Comparison of ENCODE assay signal across 13 cellular contexts in genomic region chr1:3745590-3746381, GRCh38. TPM values are rescaled to one million over a fixed set of nuclear protein-coding genes. Genes with fewer than 3 reads are reported as not detected.
A peak's percentile ranks its signal among the peaks of the same experiment; 100 is the strongest.
DNase-seq lines count a peak whose midpoint lies in the region; ATAC-seq and TF ChIP-seq lines count a peak whose summit lies in the region.
"Had no signal": no experiment of that assay in that cellular context is flagged by ENCODE, and none has a peak within 500 bp of the region (broad histone marks: within the 10 kb centered on the region; RNA-seq: fewer than 3 reads in every experiment).

No MANE protein-coding gene starts in this region.

- peaks cover 37% of the 10 kb centered on the region for H3K4me1 Mint-ChIP-seq in CD14-positive monocyte
- H3K4me1 Mint-ChIP-seq in naive thymus-derived CD8-positive, alpha-beta T cell: peaks cover 18 to 44% (median 35%) of the 10 kb centered on the region in 4 donors

- H3K36me3 Mint-ChIP-seq in CD14-positive monocyte: peaks cover 11 to 18% of the 10 kb centered on the region in 2 donors
- peaks cover 0 to 25% (median 4%) of the 10 kb centered on the region in 3 donors for H3K36me3 Mint-ChIP-seq in naive thymus-derived CD8-positive, alpha-beta T cell

- peaks cover 0 to 2% (median 0%) of the 10 kb centered on the region in 7 donors for H3K9me3 Mint-ChIP-seq in CD14-positive monocyte
- H3K9me3 Mint-ChIP-seq in naive thymus-derived CD8-positive, alpha-beta T cell: peaks cover 0 to 3% (median 0%) of the 10 kb centered on the region in 9 donors

- no peak for ATAC-seq in naive thymus-derived CD8-positive, alpha-beta T cell
- ATAC-seq in GM21737 (IDR thresholded peaks at IDR 0.05; ENCODE audit: unreplicated experiment): no peak

- peaks cover 18% of the 10 kb centered on the region; the same call in 1 of the 2 replicates for H3K36me3 ChIP-seq in OCI-LY1 (ENCODE audit: insufficient read depth, low read length)
- H3K36me3 ChIP-seq in ectodermal cell (ENCODE audit: control insufficient read depth, insufficient read depth, low read length): peaks cover 15% of the 10 kb centered on the region
- peaks cover 15% of the 10 kb centered on the region for H3K36me3 ChIP-seq in effector memory CD4-positive, alpha-beta T cell (ENCODE audit: control insufficient read depth, insufficient read depth, low read length)

- TF ChIP-seq CTCF in CD14-positive monocyte (IDR thresholded peaks at IDR 0.05): no peak
- no peak for TF ChIP-seq CTCF in OCI-LY1 (IDR thresholded peaks at IDR 0.05; ENCODE audit: low read length)

- H3K9me3 ChIP-seq in OCI-LY1 (ENCODE audit: low read length) (no peaks in the 10 kb centered on the region), ectodermal cell (ENCODE audit: control insufficient read depth, low read length) (no peaks in the 10 kb centered on the region)
- no peaks in the 10 kb centered on the region for H3K9me3 ChIP-seq in effector memory CD4-positive, alpha-beta T cell (ENCODE audit: control insufficient read depth, low read length)

- H3K4me3 ChIP-seq in OCI-LY1 (ENCODE audit: low read depth, low read length, poor library complexity, severe bottlenecking): peak overlapping the region; percentile 94
- peak overlapping the region; percentile 85 for H3K4me3 ChIP-seq in ectodermal cell (ENCODE audit: insufficient read depth, low read depth, low read length)
- no peak overlapping the region for H3K4me3 ChIP-seq in effector memory CD4-positive, alpha-beta T cell (ENCODE audit: insufficient read depth, low read depth, low read length, poor library complexity, severe bottlenecking)

- H3K27me3 Mint-ChIP-seq in CD14-positive monocyte (ENCODE audit: low read depth in 3 of 3): peaks cover 2 to 7% (median 4%) of the 10 kb centered on the region in 3 donors
- H3K27me3 Mint-ChIP-seq in naive thymus-derived CD8-positive, alpha-beta T cell: no peaks in the 10 kb centered on the region

- peaks cover 31% of the 10 kb centered on the region for H3K4me1 ChIP-seq in OCI-LY1 (ENCODE audit: insufficient read depth, low read length, severe bottlenecking)
- H3K4me1 ChIP-seq in ectodermal cell (ENCODE audit: control insufficient read depth, insufficient read depth, low read length): peaks cover 16% of the 10 kb centered on the region
- peaks cover 13% of the 10 kb centered on the region for H3K4me1 ChIP-seq in effector memory CD4-positive, alpha-beta T cell (ENCODE audit: control insufficient read depth, insufficient read depth, low read length, poor library complexity, severe bottlenecking)
- H3K4me1 ChIP-seq: parathyroid adenoma had no signal

- no peaks in the 10 kb centered on the region for H3K79me2 ChIP-seq in OCI-LY1 (ENCODE audit: insufficient read depth, low read length)
- H3K79me2 ChIP-seq: parathyroid adenoma had no signal

- DNase-seq in CD14-positive monocyte (ENCODE audit: low spot score): no peak
- no peak for DNase-seq in naive thymus-derived CD8-positive, alpha-beta T cell
- no peak for DNase-seq in NAMALWA (ENCODE audit: low spot score)
- DNase-seq in effector memory CD4-positive, alpha-beta T cell: no peak
- no peak for DNase-seq in SIG-M5 treated with dmso at 0.1 percent for 504 hours (lab: John Stamatoyannopoulos, UW; ENCODE audit: unreplicated experiment)
- DNase-seq: cortex of kidney had no signal

- H3K27ac ChIP-seq in OCI-LY1 (ENCODE audit: low read depth, low read length, poor library complexity, severe bottlenecking) (no peak overlapping the region), ectodermal cell (ENCODE audit: insufficient read depth, low read depth, low read length, poor library complexity, severe bottlenecking) (no peak overlapping the region)
- H3K27ac ChIP-seq in effector memory CD4-positive, alpha-beta T cell (ENCODE audit: insufficient read depth, low read length, poor library complexity, severe bottlenecking): no peak overlapping the region
- H3K27ac ChIP-seq: parathyroid adenoma had no signal

- WGBS in ectodermal cell, 2 experiments: 82 to 85% methylated on average over 25 of the region's 25 CpGs

- no peak overlapping the region for H2AFZ ChIP-seq in OCI-LY1 (ENCODE audit: low read length)

- H3F3A ChIP-seq in OCI-LY1 (ENCODE audit: insufficient read depth, low read length): no peaks in the 10 kb centered on the region

- peak overlapping the region in 4 of 7 donors; percentile 13 to 64 (median 40) for H3K27ac Mint-ChIP-seq in CD14-positive monocyte
- H3K27ac Mint-ChIP-seq in naive thymus-derived CD8-positive, alpha-beta T cell: peak overlapping the region; percentile 47 to 92 (median 78)

- no peaks in the 10 kb centered on the region for H4K20me1 ChIP-seq in OCI-LY1 (ENCODE audit: insufficient read depth, low read length)

- H3K4me2 ChIP-seq in OCI-LY1 (ENCODE audit: low read length): peak overlapping the region; percentile 91

- H3K9ac ChIP-seq in OCI-LY1 (ENCODE audit: low read length): peak overlapping the region; percentile 82; the same call in 1 of the 2 replicates
- H3K9ac ChIP-seq: parathyroid adenoma had no signal

- no peaks in the 10 kb centered on the region for H3K9me2 ChIP-seq in OCI-LY1 (ENCODE audit: low read depth, low read length)

- no peaks in the 10 kb centered on the region for H3K27me3 ChIP-seq in OCI-LY1 (ENCODE audit: insufficient read depth, low read length)
- peaks cover 11% of the 10 kb centered on the region for H3K27me3 ChIP-seq in ectodermal cell (ENCODE audit: control insufficient read depth, insufficient read depth, low read length, poor library complexity, severe bottlenecking)
- no peaks in the 10 kb centered on the region for H3K27me3 ChIP-seq in effector memory CD4-positive, alpha-beta T cell (replicated peaks; ENCODE audit: control insufficient read depth, insufficient read depth, low read length, poor library complexity, severe bottlenecking)

- intact Hi-C loops in CD14-positive monocyte (cut with micrococcal nuclease): no loop called here

- peak overlapping the region; percentile 78 to 84 for H3K4me3 Mint-ChIP-seq in CD14-positive monocyte
- H3K4me3 Mint-ChIP-seq in naive thymus-derived CD8-positive, alpha-beta T cell: peak overlapping the region; percentile 74 to 86 (median 82)

- POLR2A ChIA-PET in naive thymus-derived CD8-positive, alpha-beta T cell (lab: Charles Lee): interaction anchor here (1.3 kb wide), 1 partner anchor 50 kb away, joined by 3 read pairs; the partner anchor contains the start of gene LRRC47

RNA-seq across cellular contexts. Expression of gene CCDC27, which starts 6.5 kb away (rescaled TPM):
- polyA plus RNA-seq in CD14-positive monocyte: not detected
- polyA plus RNA-seq in ectodermal cell (2013, experiment 1 of 4): not detected
- polyA plus RNA-seq in ectodermal cell (2013, experiment 2 of 4): not detected
- not detected for polyA plus RNA-seq in ectodermal cell (2013, experiment 3 of 4)
- polyA plus RNA-seq in ectodermal cell (2013, experiment 4 of 4): not detected
- not detected for total RNA-seq in naive thymus-derived CD8-positive, alpha-beta T cell
- not detected for polyA plus RNA-seq in naive thymus-derived CD8-positive, alpha-beta T cell
- total RNA-seq: M059J; subcutaneous adipose tissue; T-helper 2 cell treated with Interferon-gamma antibody and Interleukin-4, amounts not matched to agents 100 ng/mL and 5 ng/mL, for 36 hours had no signal

RNA-seq across cellular contexts. Expression of gene SMIM1, which starts 26.8 kb away (rescaled TPM):
- polyA plus RNA-seq in CD14-positive monocyte: 1 to 10 TPM; 1.1 to 1.4 TPM
- polyA plus RNA-seq in ectodermal cell (2013, experiment 1 of 4): 3.6 TPM
- 4.2 TPM for polyA plus RNA-seq in ectodermal cell (2013, experiment 2 of 4)
- polyA plus RNA-seq in ectodermal cell (2013, experiment 3 of 4): 6.1 TPM
- 3.6 TPM for polyA plus RNA-seq in ectodermal cell (2013, experiment 4 of 4)
- 1 to 10 TPM; 2.8 to 5.7 TPM for total RNA-seq in naive thymus-derived CD8-positive, alpha-beta T cell
- polyA plus RNA-seq in naive thymus-derived CD8-positive, alpha-beta T cell: 1 to 10 TPM; 1.3 to 2.3 (median 1.4) TPM
- total RNA-seq: M059J; T-helper 2 cell treated with Interferon-gamma antibody and Interleukin-4, amounts not matched to agents 100 ng/mL and 5 ng/mL, for 36 hours had no signal

RNA-seq across cellular contexts. Expression of gene LRRC47, which starts 50.5 kb away (rescaled TPM):
- polyA plus RNA-seq in CD14-positive monocyte: 10 to 100 TPM; 18.0 to 24.8 TPM
- polyA plus RNA-seq in ectodermal cell (2013, experiment 1 of 4): 57.4 TPM
- polyA plus RNA-seq in ectodermal cell (2013, experiment 2 of 4): 63.8 TPM
- polyA plus RNA-seq in ectodermal cell (2013, experiment 3 of 4): 32.0 TPM
- 37.0 TPM for polyA plus RNA-seq in ectodermal cell (2013, experiment 4 of 4)
- 10 to 100 TPM; 46.0 to 52.6 TPM for total RNA-seq in naive thymus-derived CD8-positive, alpha-beta T cell
- 10 to 100 TPM; 23.9 to 34.9 (median 34.6) TPM for polyA plus RNA-seq in naive thymus-derived CD8-positive, alpha-beta T cell
